Comparison of ENCODE assay signal across 15 cellular contexts in genomic region chr15:70788114-70789049, GRCh38. TPM values are rescaled to one million over a fixed set of nuclear protein-coding genes. Genes with fewer than 3 reads are reported as not detected.
A peak's percentile ranks its signal among the peaks of the same experiment; 100 is the strongest.
DNase-seq lines count a peak whose midpoint lies in the region; ATAC-seq and TF ChIP-seq lines count a peak whose summit lies in the region.
"Had no signal": no experiment of that assay in that cellular context is flagged by ENCODE, and none has a peak within 500 bp of the region (broad histone marks: within the 10 kb centered on the region; RNA-seq: fewer than 3 reads in every experiment).

No MANE protein-coding gene starts in this region.

- no peaks in the 10 kb centered on the region for H3K4me1 Mint-ChIP-seq in CD8-positive, alpha-beta T cell (ENCODE audit: low read depth)
- H3K4me1 Mint-ChIP-seq: activated naive CD8-positive, alpha-beta T cell treated with anti-CD3 and anti-CD28 coated beads, Interleukin-2, amount 50 U/mL, for 24 hours; B cell; stimulated activated naive B cell treated with anti-CD40 and anti-IgM and Interleukin-4, amounts not matched to agents 10 μg/mL and 1 μg/mL and 100 μg/mL, for 72 hours had no signal

- TF ChIP-seq RAD21 in liver (IDR thresholded peaks at IDR 0.05), result no peak

- POLR2A ChIA-PET in CD8-positive, alpha-beta T cell (lab: Charles Lee), result no interaction called here

- no peaks in the 10 kb centered on the region for H3K9me3 Mint-ChIP-seq in CD8-positive, alpha-beta T cell
- H3K9me3 Mint-ChIP-seq: activated naive CD8-positive, alpha-beta T cell treated with anti-CD3 and anti-CD28 coated beads, Interleukin-2, amount 50 U/mL, for 24 hours; stimulated activated naive B cell treated with anti-CD40 and anti-IgM and Interleukin-4, amounts not matched to agents 10 μg/mL and 1 μg/mL and 100 μg/mL, for 72 hours had no signal

- H3K9ac ChIP-seq in liver (ENCODE audit: low read depth in 1 of 2, low read length in 2 of 2), result no peak overlapping the region

- no peak overlapping the region for H3K27ac Mint-ChIP-seq in CD8-positive, alpha-beta T cell
- H3K27ac Mint-ChIP-seq: activated naive CD8-positive, alpha-beta T cell treated with anti-CD3 and anti-CD28 coated beads, Interleukin-2, amount 50 U/mL, for 24 hours; B cell; stimulated activated naive B cell treated with anti-CD40 and anti-IgM and Interleukin-4, amounts not matched to agents 10 μg/mL and 1 μg/mL and 100 μg/mL, for 72 hours had no signal

- no peaks in the 10 kb centered on the region for H3K36me3 ChIP-seq in liver (ENCODE audit: control insufficient read depth in 4 of 4, insufficient read depth in 3 of 4, low read depth in 1 of 4, low read length in 3 of 4)
- H3K36me3 ChIP-seq in prostate gland, result no peaks in the 10 kb centered on the region
- H3K36me3 ChIP-seq in CD8-positive, alpha-beta T cell (ENCODE audit: insufficient read depth, low read length), result no peaks in the 10 kb centered on the region

- 82% methylated on average over 6 of the region's 6 CpGs for WGBS in liver
- WGBS in prostate gland, result 79% methylated on average over 6 of the region's 6 CpGs

- no peaks in the 10 kb centered on the region for H3K9me3 ChIP-seq in liver (ENCODE audit: control insufficient read depth in 4 of 4, low read length in 3 of 4)
- H3K9me3 ChIP-seq in prostate gland, result no peaks in the 10 kb centered on the region
- H3K9me3 ChIP-seq in CD8-positive, alpha-beta T cell (ENCODE audit: low read length), result no peaks in the 10 kb centered on the region
- H3K9me3 ChIP-seq: psoas muscle had no signal

- H3K4me1 ChIP-seq in liver (ENCODE audit: control insufficient read depth in 4 of 4, insufficient read depth in 4 of 4, low read length in 3 of 4) (peaks cover 0 to 3% (median under 1%) of the 10 kb centered on the region in 4 donors), prostate gland (replicated peaks) (no peaks in the 10 kb centered on the region)
- H3K4me1 ChIP-seq in CD8-positive, alpha-beta T cell (ENCODE audit: insufficient read depth, low read length), result no peaks in the 10 kb centered on the region
- H3K4me1 ChIP-seq: psoas muscle had no signal

- H3K27me3 ChIP-seq in liver (ENCODE audit: control insufficient read depth in 4 of 4, insufficient read depth in 4 of 4, low read length in 3 of 4) (no peaks in the 10 kb centered on the region), prostate gland (replicated peaks; ENCODE audit: insufficient read depth) (no peaks in the 10 kb centered on the region)
- no peaks in the 10 kb centered on the region for H3K27me3 ChIP-seq in CD8-positive, alpha-beta T cell (ENCODE audit: insufficient read depth, low read length)

- H3K4me3 ChIP-seq in AG10803 (ENCODE audit: low read length) (no peak overlapping the region), astrocyte of the spinal cord (ENCODE audit: low read depth, low read length) (no peak overlapping the region), liver (ENCODE audit: low read depth in 1 of 3, low read length in 3 of 3) (no peak overlapping the region), prostate gland (no peak overlapping the region)
- no peak overlapping the region for H3K4me3 ChIP-seq in CD8-positive, alpha-beta T cell (ENCODE audit: low read depth, low read length)
- H3K4me3 ChIP-seq: psoas muscle had no signal

- intact Hi-C loops in prostate gland (cut with DNase I), result no loop called here
- intact Hi-C loops in CD8-positive, alpha-beta T cell (cut with DNase I, micrococcal nuclease), result no loop called here

- CTCF ChIA-PET in CD8-positive, alpha-beta T cell (lab: Charles Lee), result no interaction called here

- no peaks in the 10 kb centered on the region for H3K36me3 Mint-ChIP-seq in CD8-positive, alpha-beta T cell
- H3K36me3 Mint-ChIP-seq: stimulated activated naive B cell treated with anti-CD40 and anti-IgM and Interleukin-4, amounts not matched to agents 10 μg/mL and 1 μg/mL and 100 μg/mL, for 72 hours had no signal

- H3K4me3 Mint-ChIP-seq in CD8-positive, alpha-beta T cell, result no peak overlapping the region
- H3K4me3 Mint-ChIP-seq: activated naive CD8-positive, alpha-beta T cell treated with anti-CD3 and anti-CD28 coated beads, Interleukin-2, amount 50 U/mL, for 24 hours; B cell; stimulated activated naive B cell treated with anti-CD40 and anti-IgM and Interleukin-4, amounts not matched to agents 10 μg/mL and 1 μg/mL and 100 μg/mL, for 72 hours had no signal

- ATAC-seq in CD8-positive, alpha-beta T cell, result no peak
- ATAC-seq in GM19452 (IDR thresholded peaks at IDR 0.05; ENCODE audit: unreplicated experiment), result no peak
- no peak for ATAC-seq in HG02588 (IDR thresholded peaks at IDR 0.05; ENCODE audit: unreplicated experiment)
- ATAC-seq: activated CD4-positive, CD25-positive, alpha-beta regulatory T cell treated with anti-CD3 and anti-CD28 coated beads, Interleukin-2, amount 50 U/mL, for 24 hours; activated naive CD8-positive, alpha-beta T cell treated with anti-CD3 and anti-CD28 coated beads, Interleukin-2, amount 50 U/mL, for 24 hours; psoas muscle; stimulated activated naive B cell treated with anti-CD40 and anti-IgM and Interleukin-4, amounts not matched to agents 10 μg/mL and 1 μg/mL and 100 μg/mL, for 72 hours had no signal

- DNase-seq in AG10803 (ENCODE audit: low read depth), result peak; percentile 74
- peak; percentile 41 for DNase-seq in HuH-7 (ENCODE audit: low spot score)
- DNase-seq in astrocyte of the spinal cord (ENCODE audit: low read depth, low spot score), result peak; percentile 30
- no peak for DNase-seq in prostate gland (ENCODE audit: low spot score)
- DNase-seq in CD8-positive, alpha-beta T cell, result no peak
- DNase-seq: activated naive CD8-positive, alpha-beta T cell treated with anti-CD3 and anti-CD28 coated beads, Interleukin-2, amount 50 U/mL, for 24 hours; Kasumi-1; psoas muscle; stimulated activated CD4-positive, alpha-beta T cell treated with anti-CD3 and anti-CD28 coated beads, Interleukin-2, amount 100 ng/mL, for 48 hours; stimulated activated naive B cell treated with anti-CD40 and anti-IgM and Interleukin-4, amounts not matched to agents 10 μg/mL and 1 μg/mL and 100 μg/mL, for 72 hours had no signal

- H3K27ac ChIP-seq in liver (ENCODE audit: low read depth in 1 of 2, low read length in 2 of 2), result peak overlapping the region in 1 of 2 donors; percentile 24
- no peak overlapping the region for H3K27ac ChIP-seq in prostate gland
- H3K27ac ChIP-seq in CD8-positive, alpha-beta T cell (ENCODE audit: low read depth, low read length), result no peak overlapping the region
- H3K27ac ChIP-seq: psoas muscle had no signal

- in situ Hi-C loops in astrocyte of the spinal cord (cut with HindIII; ENCODE audit: low sequenced_read_pairs), result no loop called here

- TF ChIP-seq POLR2A in prostate gland (IDR thresholded peaks at IDR 0.05), result no peak

- H3K27me3 Mint-ChIP-seq in CD8-positive, alpha-beta T cell (ENCODE audit: low read depth), result peaks cover 9% of the 10 kb centered on the region

- TF ChIP-seq CTCF in AG10803 (conservative IDR thresholded peaks at IDR 0.05; ENCODE audit: low read length) (no peak), astrocyte of the spinal cord (IDR thresholded peaks at IDR 0.05; ENCODE audit: low read depth, low read length) (no peak), liver (IDR thresholded peaks at IDR 0.05; ENCODE audit: low read depth, low read length, missing input control) (no peak), prostate gland (IDR thresholded peaks at IDR 0.05) (no peak)
- TF ChIP-seq CTCF in CD8-positive, alpha-beta T cell (IDR thresholded peaks at IDR 0.05), result no peak

TF ChIP-seq in liver, 16 proteins besides CTCF, POLR2A, EP300 and RAD21 (continues in another document):
- TF ChIP-seq SP1 (IDR thresholded peaks at IDR 0.05) (no peak), NR2F2 (IDR thresholded peaks at IDR 0.05) (peak; percentile 13), EGR1 (IDR thresholded peaks at IDR 0.05; ENCODE audit: low read depth in 2 of 2) (no peak), HNF4A (conservative IDR thresholded peaks at IDR 0.05) (peak; percentile 69 to 93), HNF4G (IDR thresholded peaks at IDR 0.05) (no peak), TAF1 (conservative IDR thresholded peaks at IDR 0.05) (no peak), GABPA (IDR thresholded peaks at IDR 0.05 in 1 of 2, conservative IDR thresholded peaks at IDR 0.05 in 1 of 2) (no peak), JUND (IDR thresholded peaks at IDR 0.05) (peak; percentile 41 to 93), FOXA1 (IDR thresholded peaks at IDR 0.05) (no peak), FOXA2 (IDR thresholded peaks at IDR 0.05) (peak; percentile 43), RXRA (IDR thresholded peaks at IDR 0.05) (peak in 1 of 2 donors; percentile 68), YY1 (IDR thresholded peaks at IDR 0.05) (no peak), ZBTB33 (IDR thresholded peaks at IDR 0.05) (no peak)
- TF ChIP-seq, protein P1, sequence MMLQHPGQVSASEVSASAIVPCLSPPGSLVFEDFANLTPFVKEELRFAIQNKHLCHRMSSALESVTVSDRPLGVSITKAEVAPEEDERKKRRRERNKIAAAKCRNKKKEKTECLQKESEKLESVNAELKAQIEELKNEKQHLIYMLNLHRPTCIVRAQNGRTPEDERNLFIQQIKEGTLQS (IDR thresholded peaks at IDR 0.05), result no peak
- TF ChIP-seq, protein P2, sequence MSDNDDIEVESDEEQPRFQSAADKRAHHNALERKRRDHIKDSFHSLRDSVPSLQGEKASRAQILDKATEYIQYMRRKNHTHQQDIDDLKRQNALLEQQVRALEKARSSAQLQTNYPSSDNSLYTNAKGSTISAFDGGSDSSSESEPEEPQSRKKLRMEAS (IDR thresholded peaks at IDR 0.05), result no peak

RNA-seq across cellular contexts. Expression of gene UACA, which starts 25.0 kb away (rescaled TPM):
- total RNA-seq in liver (10 to 100 TPM in 1 of 2 donors, 1 to 10 TPM in 1; 7.6 to 16.0 TPM), prostate gland (10 to 100 TPM; 16.3 to 35.2 TPM)
- polyA plus RNA-seq in liver, result 10 to 100 TPM in 1 of 2 donors, 1 to 10 TPM in 1; 3.9 to 12.5 TPM
- total RNA-seq in CD8-positive, alpha-beta T cell, result under 1 TPM in 1 of 2 experiments, not detected in 1; 0.30 TPM

Comparison
In these comparisons a context has a peak if more than half of its experiments do, and no peak if none do; other contexts are left out.
1. DNase-seq: peak in AG10803 (single experiment), HuH-7 (single experiment) and astrocyte of the spinal cord (single experiment); none in prostate gland (single experiment) and CD8-positive, alpha-beta T cell (0 of 7).
2. RNA of gene UACA, which starts 25.0 kb away (total RNA-seq): 16.3 to 35.2 TPM in prostate gland and 7.6 to 16.0 TPM in liver; 0.30 TPM in CD8-positive, alpha-beta T cell; every median in the first group is over 4 times any median in the second.